Comparison of ENCODE assay signal across 13 cellular contexts in the genomic region with DNA sequence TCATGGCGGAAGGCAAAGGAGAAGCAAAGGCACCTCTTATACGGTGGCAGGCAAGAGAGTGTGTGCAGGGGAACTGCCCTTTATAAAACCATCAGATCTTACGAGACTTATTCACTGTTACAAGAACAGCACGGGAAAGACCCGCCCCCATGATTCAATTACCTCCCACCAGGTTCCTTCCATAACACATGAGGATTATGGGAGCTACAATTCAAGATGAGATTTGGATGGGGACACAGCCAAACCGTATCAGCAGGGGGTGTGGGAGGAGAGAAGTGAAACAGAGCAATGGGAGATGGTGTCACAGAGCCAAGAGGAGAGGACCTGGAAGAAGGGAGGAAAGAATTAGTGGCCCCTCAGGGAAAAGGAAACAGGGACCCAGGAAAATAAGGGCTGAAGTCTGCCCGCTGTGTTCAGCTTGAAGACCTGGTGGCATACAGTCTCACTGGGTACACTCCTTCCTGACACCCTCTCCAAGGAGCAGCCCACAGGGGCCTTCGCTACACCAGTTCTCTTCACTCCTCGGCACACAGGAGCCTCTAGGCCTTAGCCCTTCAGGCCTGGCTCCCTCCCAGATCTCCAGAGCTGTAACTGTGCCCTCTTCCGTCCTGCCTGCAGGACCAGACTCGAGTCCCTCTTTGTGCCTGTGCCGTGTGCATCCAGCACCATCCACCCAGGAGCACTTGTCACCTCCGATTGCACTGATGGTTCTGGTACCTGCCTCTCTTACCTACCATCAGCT.
DNase-seq lines count a peak whose midpoint lies in the region; ATAC-seq and TF ChIP-seq lines count a peak whose summit lies in the region.
"Had no signal": no experiment of that assay in that cellular context is flagged by ENCODE, and none has a peak within 500 bp of the region (broad histone marks: within the 10 kb centered on the region; RNA-seq: fewer than 3 reads in every experiment).

No MANE protein-coding gene starts in this region.

- DNase-seq in right atrium auricular region (ENCODE audit: low spot score), result peak; percentile 18
- DNase-seq in Right ventricle myocardium superior, result no peak
- DNase-seq in activated CD8-positive, alpha-beta memory T cell treated with anti-CD3 and anti-CD28 coated beads, Interleukin-2, amount 50 U/mL, for 48 hours, result peak; percentile 43
- DNase-seq in putamen (ENCODE audit: low spot score), result peak; percentile 57
- DNase-seq in NCI-H1694 treated with DMSO at 0.1 percent for 48 hours (lab: John Stamatoyannopoulos, UW), result no peak
- DNase-seq: DMS79, NCI-H1417, NCI-H187 treated with DMSO at 0.1 percent for 48 hours, NCI-H226, NCI-H524 treated with DMSO at 0.1 percent for 48 hours, SHP77 treated with DMSO at 0.1 percent for 48 hours had no signal

- TF ChIP-seq CTCF in right atrium auricular region (IDR thresholded peaks at IDR 0.05), result no peak

- ATAC-seq in Right ventricle myocardium superior (ENCODE audit: poor library complexity), result no peak
- ATAC-seq in GM18519 (IDR thresholded peaks at IDR 0.05; ENCODE audit: low FRiP score, unreplicated experiment), result no peak
- no peak for ATAC-seq in GM18858 (IDR thresholded peaks at IDR 0.05; ENCODE audit: unreplicated experiment)

- H3K27ac ChIP-seq in right atrium auricular region, result no peak overlapping the region

- H3K4me3 ChIP-seq in right atrium auricular region, result no peak overlapping the region

- H3K36me3 ChIP-seq in right atrium auricular region, result no peaks in the 10 kb centered on the region

- H3K9me3 ChIP-seq in right atrium auricular region, result peaks cover 0 to 6% of the 10 kb centered on the region in 2 donors

- H3K4me1 ChIP-seq in right atrium auricular region, result no peaks in the 10 kb centered on the region

- no peaks in the 10 kb centered on the region for H3K27me3 ChIP-seq in right atrium auricular region

- intact Hi-C loops in Right ventricle myocardium superior (cut with DNase I), result no loop called here

Comparison
In these comparisons a context has a peak if more than half of its experiments do, and no peak if none do; other contexts are left out.
1. DNase-seq: peak in right atrium auricular region (single experiment), activated CD8-positive, alpha-beta memory T cell treated with anti-CD3 and anti-CD28 coated beads, Interleukin-2, amount 50 U/mL, for 48 hours (single experiment) and putamen (single experiment); none in Right ventricle myocardium superior (single experiment) and NCI-H1694 treated with DMSO at 0.1 percent for 48 hours (single experiment).